In the genomic region with DNA sequence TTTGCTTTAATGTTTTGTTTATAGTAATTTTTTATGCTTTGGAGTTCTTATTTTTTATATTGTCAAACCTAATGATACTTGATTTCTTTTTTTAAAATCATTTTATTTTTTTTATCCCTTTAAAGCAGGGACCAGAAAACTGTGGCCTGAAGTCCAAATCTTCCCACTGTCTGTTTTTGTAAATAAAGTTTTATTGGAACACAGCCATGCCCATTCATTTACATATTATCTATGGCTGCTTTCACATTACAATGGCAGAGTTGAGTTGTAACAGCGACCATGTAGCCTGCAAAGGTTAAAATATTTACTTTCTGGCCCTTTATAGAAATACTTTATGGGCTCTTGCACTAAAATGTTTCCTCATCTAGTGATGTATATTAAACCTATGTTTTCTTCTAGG, we compare ENCODE assay signal across 1 cellular context.
TF ChIP-seq lines count a peak whose summit lies in the region.

No MANE protein-coding gene starts in this region.

TF ChIP-seq in GM12878, 131 proteins besides CTCF, POLR2A, EP300 and RAD21:
- TF ChIP-seq, protein P1, sequence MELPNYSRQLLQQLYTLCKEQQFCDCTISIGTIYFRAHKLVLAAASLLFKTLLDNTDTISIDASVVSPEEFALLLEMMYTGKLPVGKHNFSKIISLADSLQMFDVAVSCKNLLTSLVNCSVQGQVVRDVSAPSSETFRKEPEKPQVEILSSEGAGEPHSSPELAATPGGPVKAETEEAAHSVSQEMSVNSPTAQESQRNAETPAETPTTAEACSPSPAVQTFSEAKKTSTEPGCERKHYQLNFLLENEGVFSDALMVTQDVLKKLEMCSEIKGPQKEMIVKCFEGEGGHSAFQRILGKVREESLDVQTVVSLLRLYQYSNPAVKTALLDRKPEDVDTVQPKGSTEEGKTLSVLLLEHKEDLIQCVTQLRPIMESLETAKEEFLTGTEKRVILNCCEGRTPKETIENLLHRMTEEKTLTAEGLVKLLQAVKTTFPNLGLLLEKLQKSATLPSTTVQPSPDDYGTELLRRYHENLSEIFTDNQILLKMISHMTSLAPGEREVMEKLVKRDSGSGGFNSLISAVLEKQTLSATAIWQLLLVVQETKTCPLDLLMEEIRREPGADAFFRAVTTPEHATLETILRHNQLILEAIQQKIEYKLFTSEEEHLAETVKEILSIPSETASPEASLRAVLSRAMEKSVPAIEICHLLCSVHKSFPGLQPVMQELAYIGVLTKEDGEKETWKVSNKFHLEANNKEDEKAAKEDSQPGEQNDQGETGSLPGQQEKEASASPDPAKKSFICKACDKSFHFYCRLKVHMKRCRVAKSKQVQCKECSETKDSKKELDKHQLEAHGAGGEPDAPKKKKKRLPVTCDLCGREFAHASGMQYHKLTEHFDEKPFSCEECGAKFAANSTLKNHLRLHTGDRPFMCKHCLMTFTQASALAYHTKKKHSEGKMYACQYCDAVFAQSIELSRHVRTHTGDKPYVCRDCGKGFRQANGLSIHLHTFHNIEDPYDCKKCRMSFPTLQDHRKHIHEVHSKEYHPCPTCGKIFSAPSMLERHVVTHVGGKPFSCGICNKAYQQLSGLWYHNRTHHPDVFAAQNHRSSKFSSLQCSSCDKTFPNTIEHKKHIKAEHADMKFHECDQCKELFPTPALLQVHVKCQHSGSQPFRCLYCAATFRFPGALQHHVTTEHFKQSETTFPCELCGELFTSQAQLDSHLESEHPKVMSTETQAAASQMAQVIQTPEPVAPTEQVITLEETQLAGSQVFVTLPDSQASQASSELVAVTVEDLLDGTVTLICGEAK (IDR thresholded peaks at IDR 0.05; ENCODE audit: borderline replicate concordance): peak; percentile 92
- TF ChIP-seq MXI1 (IDR thresholded peaks at IDR 0.05; ENCODE audit: low read depth, low read length): no peak
